In the genomic region with DNA sequence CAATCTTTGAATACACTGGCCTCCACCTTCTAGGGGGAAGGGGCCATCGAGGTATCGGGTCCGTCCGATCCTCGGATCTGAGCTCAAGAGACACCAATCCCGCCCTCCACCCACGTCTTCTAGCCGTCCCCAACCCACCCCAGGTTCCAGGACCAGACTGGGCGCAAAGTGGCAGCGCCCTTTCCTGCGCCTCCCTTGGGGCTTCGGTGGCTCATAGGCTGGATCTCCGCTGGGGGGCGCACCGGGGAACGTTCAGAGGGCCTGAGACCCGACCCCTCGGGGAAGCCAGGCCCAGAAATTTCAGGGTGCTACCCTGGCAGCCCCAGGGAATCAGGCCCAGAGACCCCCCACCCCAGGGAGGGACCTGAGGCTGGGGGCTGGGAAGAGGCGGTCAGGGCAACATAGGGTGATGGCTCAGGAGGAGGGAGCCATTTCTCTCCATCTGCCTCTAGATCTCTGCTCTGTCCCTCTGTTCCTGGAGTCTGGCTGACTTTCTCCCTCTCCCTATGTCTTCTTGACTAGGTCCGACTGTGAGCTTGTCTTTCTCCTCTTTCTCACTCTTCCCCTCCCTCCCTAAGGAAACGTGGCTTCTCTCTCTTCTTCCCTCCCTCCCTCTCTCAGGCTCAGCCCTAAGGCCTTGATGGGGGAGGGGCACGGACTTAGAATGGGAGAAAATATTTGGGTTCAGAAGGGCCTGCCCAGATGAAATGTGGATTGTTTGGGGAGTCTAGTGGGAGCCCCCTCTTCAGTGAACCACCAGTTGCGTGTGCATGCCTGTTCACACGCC, we compare ENCODE assay signal across 8 cellular contexts. TPM values are rescaled to one million over a fixed set of nuclear protein-coding genes. Genes with fewer than 3 reads are reported as not detected.
DNase-seq lines count a peak whose midpoint lies in the region; ATAC-seq, FAIRE-seq and TF ChIP-seq lines count a peak whose summit lies in the region.

No MANE protein-coding gene starts in this region.

- peaks cover 43% of the 10 kb centered on the region for H3K27me3 Mint-ChIP-seq in activated T-cell treated with anti-CD3 and anti-CD28 coated beads, Interleukin-2, amount 50 U/mL, for 72 hours (ENCODE audit: low read depth)

- peaks cover 11% of the 10 kb centered on the region for H3K4me1 Mint-ChIP-seq in activated T-cell treated with anti-CD3 and anti-CD28 coated beads, Interleukin-2, amount 50 U/mL, for 72 hours (ENCODE audit: low read depth)

- H3K27ac ChIP-seq in left ventricle myocardium inferior (replicated peaks): peak overlapping the region; percentile 91

- ATAC-seq in HG02759 (IDR thresholded peaks at IDR 0.05; ENCODE audit: unreplicated experiment): peak; percentile 51
- peak; percentile 75 for ATAC-seq in activated T-cell treated with anti-CD3 and anti-CD28 coated beads, Interleukin-2, amount 50 U/mL, for 72 hours (replicated peaks in 1 of 2)
- ATAC-seq in GM21447 (IDR thresholded peaks at IDR 0.05; ENCODE audit: unreplicated experiment): no peak

- peaks cover 85% of the 10 kb centered on the region for H3K4me1 ChIP-seq in left ventricle myocardium inferior

- DNase-seq in AG10803 (ENCODE audit: low read depth): peak; percentile 60
- DNase-seq in activated T-cell treated with anti-CD3 and anti-CD28 coated beads, Interleukin-2, amount 50 U/mL, for 72 hours: peak; percentile 54 to 63
- DNase-seq in left ventricle myocardium inferior: peak; percentile 58
- no peak for DNase-seq in skeletal muscle cell (ENCODE audit: low read depth)
- no peak for DNase-seq in NCI-H2029 treated with DMSO at 0.1 percent for 48 hours (lab: John Stamatoyannopoulos, UW)
- no peak for DNase-seq in frontal cortex (ENCODE audit: low spot score in 2 of 2)

- H3K27me3 ChIP-seq in left ventricle myocardium inferior (ENCODE audit: low read depth): no peaks in the 10 kb centered on the region

- peak; percentile 66 for TF ChIP-seq CTCF in AG10803 (conservative IDR thresholded peaks at IDR 0.05; ENCODE audit: low read length)
- peak; percentile 67 for TF ChIP-seq CTCF in left ventricle myocardium inferior (IDR thresholded peaks at IDR 0.05; ENCODE audit: borderline replicate concordance)

- H3K9me3 ChIP-seq in left ventricle myocardium inferior (replicated peaks): no peaks in the 10 kb centered on the region

- no peaks in the 10 kb centered on the region for H3K9me3 Mint-ChIP-seq in activated T-cell treated with anti-CD3 and anti-CD28 coated beads, Interleukin-2, amount 50 U/mL, for 72 hours

- intact Hi-C loops in left ventricle myocardium inferior (cut with micrococcal nuclease): no loop called here

- FAIRE-seq in frontal cortex (lab: Jason Lieb, UNC): no peak

- H3K4me3 Mint-ChIP-seq in activated T-cell treated with anti-CD3 and anti-CD28 coated beads, Interleukin-2, amount 50 U/mL, for 72 hours: peak overlapping the region in 1 of 2 donors; percentile 32

- H3K27ac Mint-ChIP-seq in activated T-cell treated with anti-CD3 and anti-CD28 coated beads, Interleukin-2, amount 50 U/mL, for 72 hours: no peak overlapping the region

- H3K4me3 ChIP-seq in AG10803 (ENCODE audit: low read length) (peak overlapping the region; percentile 99), left ventricle myocardium inferior (peak overlapping the region; percentile 89), skeletal muscle cell (ENCODE audit: low read depth, low read length) (peak overlapping the region; percentile 97)

- H3K36me3 ChIP-seq in left ventricle myocardium inferior: no peaks in the 10 kb centered on the region

- no peaks in the 10 kb centered on the region for H3K36me3 Mint-ChIP-seq in activated T-cell treated with anti-CD3 and anti-CD28 coated beads, Interleukin-2, amount 50 U/mL, for 72 hours (ENCODE audit: insufficient read depth in 2 of 2)

RNA-seq across cellular contexts. Expression of a gene that starts 1.1 kb away (rescaled TPM):
- total RNA-seq in activated T-cell treated with anti-CD3 and anti-CD28 coated beads, Interleukin-2, amount 50 U/mL, for 72 hours: not detected
- total RNA-seq in left ventricle myocardium inferior (40.9 TPM), frontal cortex (0.41 TPM)

Comparison
In these comparisons a context has a peak if more than half of its experiments do, and no peak if none do; other contexts are left out.
1. DNase-seq: peak in AG10803 (single experiment), activated T-cell treated with anti-CD3 and anti-CD28 coated beads, Interleukin-2, amount 50 U/mL, for 72 hours (2 of 2) and left ventricle myocardium inferior (single experiment); none in skeletal muscle cell (single experiment), NCI-H2029 treated with DMSO at 0.1 percent for 48 hours (single experiment) and frontal cortex (0 of 2).
2. RNA of a gene that starts 1.1 kb away (total RNA-seq): 40.9 TPM in left ventricle myocardium inferior (single experiment); 0.41 TPM in frontal cortex (single experiment) and not detected in activated T-cell treated with anti-CD3 and anti-CD28 coated beads, Interleukin-2, amount 50 U/mL, for 72 hours; every median in the first group is over 10 times any median in the second.
3. Peak in every context shown above with its lines, with median percentiles within 50 percentile points of each other: H3K4me3 ChIP-seq.